In genomic region chr7:91759205-91759863, GRCh38 we compare ENCODE assay signal across 11 cellular contexts.
A peak's percentile ranks its signal among the peaks of the same experiment; 100 is the strongest.
DNase-seq lines count a peak whose midpoint lies in the region; ATAC-seq and TF ChIP-seq lines count a peak whose summit lies in the region.
"Had no signal": no experiment of that assay in that cellular context is flagged by ENCODE, and none has a peak within 500 bp of the region (broad histone marks: within the 10 kb centered on the region; RNA-seq: fewer than 3 reads in every experiment).

No MANE protein-coding gene starts in this region.

- DNase-seq in COLO668 (lab: John Stamatoyannopoulos, UW; ENCODE audit: unreplicated experiment): peak; percentile 70
- DNase-seq in NB4 (ENCODE audit: low read depth): peak; percentile 19
- DNase-seq in astrocyte of the spinal cord (ENCODE audit: low read depth, low spot score): peak; percentile 50
- DNase-seq in left colon: peak; percentile 93 to 94
- DNase-seq in SKM-1 (lab: John Stamatoyannopoulos, UW; ENCODE audit: unreplicated experiment): no peak
- DNase-seq in GM19240 (ENCODE audit: insufficient read length, low spot score): no peak
- DNase-seq: activated T-cell treated with anti-CD3 and anti-CD28 coated beads, Interleukin-2, amount 50 U/mL, for 24 hours; AML-193; T-helper 17 cell had no signal

- TF ChIP-seq POLR2A in NB4 (IDR thresholded peaks at IDR 0.05; ENCODE audit: extremely low read depth, insufficient read length): no peak

- peak; percentile 99 for ATAC-seq in left colon
- no peak for ATAC-seq in HG03342 (IDR thresholded peaks at IDR 0.05; ENCODE audit: unreplicated experiment)
- no peak for ATAC-seq in GM19452 (IDR thresholded peaks at IDR 0.05; ENCODE audit: unreplicated experiment)
- ATAC-seq: T-helper 17 cell had no signal

- in situ Hi-C loops in astrocyte of the spinal cord (cut with HindIII; ENCODE audit: low sequenced_read_pairs): no loop called here

- H3K4me3 ChIP-seq in NB4 (ENCODE audit: low read depth, low read length) (no peak overlapping the region), astrocyte of the spinal cord (ENCODE audit: low read depth, low read length) (no peak overlapping the region)

- intact Hi-C loops in left colon (cut with DNase I, micrococcal nuclease): no loop called here

- no peak for TF ChIP-seq CTCF in NB4 (IDR thresholded peaks at IDR 0.05; ENCODE audit: low read depth, low read length)
- no peak for TF ChIP-seq CTCF in astrocyte of the spinal cord (IDR thresholded peaks at IDR 0.05; ENCODE audit: low read depth, low read length)

Comparison
In these comparisons a context has a peak if more than half of its experiments do, and no peak if none do; other contexts are left out.
1. DNase-seq: peak in COLO668 (single experiment), NB4 (single experiment), astrocyte of the spinal cord (single experiment) and left colon (2 of 2); none in SKM-1 (single experiment) and GM19240 (single experiment).